Comparison of ENCODE assay signal across 17 cellular contexts in genomic region chr12:104809706-104810385, GRCh38.
DNase-seq lines count a peak whose midpoint lies in the region; ATAC-seq, FAIRE-seq and TF ChIP-seq lines count a peak whose summit lies in the region.
"Had no signal": no experiment of that assay in that cellular context is flagged by ENCODE, and none has a peak within 500 bp of the region (broad histone marks: within the 10 kb centered on the region; RNA-seq: fewer than 3 reads in every experiment).

No MANE protein-coding gene starts in this region.

- intact Hi-C loops in OCI-LY7 (cut with micrococcal nuclease; ENCODE audit: unreplicated experiment), result no loop called here

- no peaks in the 10 kb centered on the region for H3K27me3 ChIP-seq in DOHH2 (ENCODE audit: control insufficient read depth, low read length)

- H3K36me3 Mint-ChIP-seq in memory B cell, result peaks cover 2% of the 10 kb centered on the region
- H3K36me3 Mint-ChIP-seq: CD14-positive monocyte; CD8-positive, alpha-beta T cell had no signal

- no peaks in the 10 kb centered on the region for H3K79me2 ChIP-seq in DOHH2 (ENCODE audit: control insufficient read depth, low read length)
- H3K79me2 ChIP-seq in OCI-LY7 (ENCODE audit: insufficient read depth, low read depth, low read length), result no peaks in the 10 kb centered on the region

- TF ChIP-seq POLR2A in GM12892 (IDR thresholded peaks at IDR 0.05; ENCODE audit: low read depth, low read length), result no peak

- TF ChIP-seq CTCF in DOHH2 (IDR thresholded peaks at IDR 0.05; ENCODE audit: low read depth, low read length, poor library complexity, severe bottlenecking), result no peak
- no peak for TF ChIP-seq CTCF in OCI-LY7 (conservative IDR thresholded peaks at IDR 0.05; ENCODE audit: low read length)
- no peak for TF ChIP-seq CTCF in GM13977 (IDR thresholded peaks at IDR 0.05; ENCODE audit: extremely low read depth, insufficient read depth, missing control alignments)

- peaks cover 13% of the 10 kb centered on the region for H3K4me1 ChIP-seq in DOHH2 (ENCODE audit: control insufficient read depth, low read length)
- peaks cover 15% of the 10 kb centered on the region for H3K4me1 ChIP-seq in OCI-LY7 (ENCODE audit: insufficient read depth, low read length, poor library complexity, severe bottlenecking)
- H3K4me1 ChIP-seq: A549 had no signal

- H3K27ac ChIP-seq in DOHH2 (ENCODE audit: low read depth, low read length) (no peak overlapping the region), OCI-LY7 (ENCODE audit: low read depth, low read length, poor library complexity, severe bottlenecking) (no peak overlapping the region)
- H3K27ac ChIP-seq: A549 had no signal

- in situ Hi-C loops in GM13977 (cut with MboI; ENCODE audit: low pct_unique_long_range_greater_than_20kb, low sequenced_read_pairs, unreplicated experiment), result no loop called here

- no peaks in the 10 kb centered on the region for H3K9me3 ChIP-seq in DOHH2 (ENCODE audit: control insufficient read depth, insufficient read depth, low read length)
- no peaks in the 10 kb centered on the region for H3K9me3 ChIP-seq in OCI-LY7 (ENCODE audit: low read length)
- H3K9me3 ChIP-seq: A549 had no signal

- H3K27ac Mint-ChIP-seq in memory B cell, result peak overlapping the region; percentile 24
- H3K27ac Mint-ChIP-seq: CD14-positive monocyte; CD8-positive, alpha-beta T cell had no signal

- no peaks in the 10 kb centered on the region for H3K36me3 ChIP-seq in DOHH2 (ENCODE audit: control insufficient read depth, low read length)
- no peaks in the 10 kb centered on the region for H3K36me3 ChIP-seq in OCI-LY7 (ENCODE audit: insufficient read depth, low read length)

- H3K4me2 ChIP-seq in DOHH2 (ENCODE audit: low read length), result peak overlapping the region; percentile 55
- H3K4me2 ChIP-seq in OCI-LY7 (ENCODE audit: low read length), result peak overlapping the region; percentile 46
- H3K4me2 ChIP-seq: A549 had no signal

- H3F3A ChIP-seq in DOHH2 (ENCODE audit: control insufficient read depth, insufficient read depth), result no peaks in the 10 kb centered on the region

- H3K4me3 ChIP-seq in DOHH2 (ENCODE audit: low read length), result peak overlapping the region; percentile 41
- H3K4me3 ChIP-seq in OCI-LY7 (ENCODE audit: low read depth, low read length, poor library complexity, severe bottlenecking), result peak overlapping the region; percentile 0
- H3K4me3 ChIP-seq: A549, GM12878 had no signal

- H2AFZ ChIP-seq in OCI-LY7 (ENCODE audit: low read length), result no peak overlapping the region

- no TSS peak for BruUV-seq in OCI-LY7 (replicated peaks; lab: Mats Ljungman, UMichigan)

- CTCF ChIA-PET in OCI-LY7 (lab: Charles Lee; ENCODE audit: unreplicated experiment), result no interaction called here

- H3K27me3 Mint-ChIP-seq in memory B cell, result no peaks in the 10 kb centered on the region

- no peaks in the 10 kb centered on the region for H4K20me1 ChIP-seq in DOHH2 (ENCODE audit: control insufficient read depth, insufficient read depth, low read depth, low read length)
- H4K20me1 ChIP-seq in OCI-LY7 (ENCODE audit: insufficient read depth, low read length), result no peaks in the 10 kb centered on the region

- DNase-seq in GM12892 (ENCODE audit: insufficient read length) (no peak), OCI-LY7 (ENCODE audit: low spot score) (peak; percentile 45), memory B cell (ENCODE audit: low spot score in 2 of 2) (no peak), GM13977 (ENCODE audit: low spot score) (no peak)
- DNase-seq in activated CD4-positive, alpha-beta T cell treated with anti-CD3 and anti-CD28 coated beads for 4 hours, result no peak
- DNase-seq: CD8-positive, alpha-beta T cell; COR-L47; DND-41; HCEC 1CT; KBM-7 had no signal

- peak; percentile 78 for ATAC-seq in memory B cell (ENCODE audit: low read depth)
- no peak for ATAC-seq in GM19324 (IDR thresholded peaks at IDR 0.05; ENCODE audit: low FRiP score, unreplicated experiment)
- ATAC-seq: A549; CD8-positive, alpha-beta T cell; GM12878 had no signal

- FAIRE-seq in GM12892 (lab: Jason Lieb, UNC), result peak; percentile 14
- FAIRE-seq: A549, GM12878, GM19239, H1 had no signal

- POLR2A ChIA-PET in OCI-LY7 (lab: Charles Lee), result no interaction called here

- peaks cover 11% of the 10 kb centered on the region for H3K4me1 Mint-ChIP-seq in memory B cell

- no peaks in the 10 kb centered on the region for H3K9me2 ChIP-seq in DOHH2 (replicated peaks; ENCODE audit: control insufficient read depth, low read length)
- H3K9me2 ChIP-seq in OCI-LY7 (ENCODE audit: insufficient read depth, low read length), result no peaks in the 10 kb centered on the region

- H3K4me3 Mint-ChIP-seq in memory B cell, result peak overlapping the region; percentile 40
- H3K4me3 Mint-ChIP-seq: CD14-positive monocyte; CD8-positive, alpha-beta T cell had no signal

- H3K9me3 Mint-ChIP-seq in memory B cell, result no peaks in the 10 kb centered on the region
- H3K9me3 Mint-ChIP-seq: CD8-positive, alpha-beta T cell had no signal
